Comparison of ENCODE assay signal across 14 cellular contexts in the genomic region with DNA sequence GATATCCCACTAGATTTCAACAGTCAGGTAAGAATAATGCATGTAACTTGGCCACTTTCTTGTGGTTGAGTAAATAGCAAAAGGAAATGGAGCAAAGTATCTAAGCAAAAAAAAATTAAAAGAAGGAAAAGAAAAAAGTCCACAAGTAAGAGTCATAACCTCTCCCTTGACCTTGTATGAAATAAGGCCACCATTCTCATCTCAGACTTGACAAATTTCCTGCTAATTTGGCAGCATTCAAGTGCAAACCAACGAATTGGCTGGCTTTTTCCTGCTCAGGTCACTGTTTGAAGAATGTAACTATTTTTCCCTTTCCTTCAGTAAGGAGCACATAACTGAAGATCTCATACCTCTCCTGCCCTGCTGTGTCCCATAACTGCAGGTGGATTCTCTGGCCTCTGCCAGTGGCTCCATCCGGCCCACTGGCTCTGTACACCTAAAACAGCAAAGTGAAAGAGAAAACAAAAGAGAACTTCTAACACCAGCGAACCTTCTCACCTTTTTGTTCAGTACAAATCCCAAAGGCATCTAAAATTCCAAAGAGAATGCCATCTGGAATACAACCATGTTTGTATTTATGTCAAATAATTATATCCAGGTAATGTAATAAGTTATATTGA. TPM values are rescaled to one million over a fixed set of nuclear protein-coding genes. Genes with fewer than 3 reads are reported as not detected.
DNase-seq lines count a peak whose midpoint lies in the region; ATAC-seq, FAIRE-seq and TF ChIP-seq lines count a peak whose summit lies in the region.
"Had no signal": no experiment of that assay in that cellular context is flagged by ENCODE, and none has a peak within 500 bp of the region (broad histone marks: within the 10 kb centered on the region; RNA-seq: fewer than 3 reads in every experiment).

No MANE protein-coding gene starts in this region.

- FAIRE-seq in endothelial cell of umbilical vein (lab: Jason Lieb, UNC) (peak; percentile 91), H54 (lab: Jason Lieb, UNC) (no peak)
- FAIRE-seq: A549 had no signal

- H3K27me3 Mint-ChIP-seq in activated CD4-positive, alpha-beta T cell treated with anti-CD3 and anti-CD28 coated beads for 36 hours = no peaks in the 10 kb centered on the region
- no peaks in the 10 kb centered on the region for H3K27me3 Mint-ChIP-seq in T-helper 17 cell

- H3K36me3 ChIP-seq in endothelial cell of umbilical vein (ENCODE audit: control insufficient read depth in 2 of 2, extremely low read depth in 1 of 2, insufficient read depth in 2 of 2, low read length in 2 of 2) = no peaks in the 10 kb centered on the region
- H3K36me3 ChIP-seq: breast epithelium had no signal

- H3K4me2 ChIP-seq in endothelial cell of umbilical vein (ENCODE audit: insufficient read depth, low read length) = peak overlapping the region; percentile 95
- H3K4me2 ChIP-seq: A549 had no signal

- peak overlapping the region; percentile 10 for H3K9ac ChIP-seq in endothelial cell of umbilical vein (replicated peaks; ENCODE audit: extremely low read depth, insufficient read depth, low read length)

- intact Hi-C loops in activated CD4-positive, alpha-beta T cell treated with anti-CD3 and anti-CD28 coated beads for 36 hours (cut with DNase I, micrococcal nuclease) = no loop called here
- intact Hi-C loops in endothelial cell of umbilical vein (cut with micrococcal nuclease) = loop anchor here (1.0 kb wide), 1 partner anchor 52 kb away; no protein-coding TSS in a partner anchor

- CTCF ChIA-PET in activated CD4-positive, alpha-beta T cell treated with anti-CD3 and anti-CD28 coated beads for 36 hours (lab: Charles Lee) = interaction anchor here (2.2 kb wide), 1 partner anchor 12 kb away, joined by 9 read pairs; no protein-coding TSS in a partner anchor
- CTCF ChIA-PET in endothelial cell of umbilical vein (lab: Charles Lee) = interaction anchor here (0.9 kb wide), 1 partner anchor 11 kb away, joined by 3 read pairs; no protein-coding TSS in a partner anchor

- dilution Hi-C loops in endothelial cell of umbilical vein (cut with MboI; ENCODE audit: extremely low pct_ligation_motif_present, low sequenced_read_pairs) = no loop called here

- peak overlapping the region; percentile 26 for H3K27ac Mint-ChIP-seq in activated CD4-positive, alpha-beta T cell treated with anti-CD3 and anti-CD28 coated beads for 36 hours
- peak overlapping the region; percentile 62 for H3K27ac Mint-ChIP-seq in T-helper 17 cell

- H3K9me3 ChIP-seq in T-helper 17 cell (ENCODE audit: control insufficient read depth, low read length, poor library complexity, severe bottlenecking) (no peaks in the 10 kb centered on the region), endothelial cell of umbilical vein (replicated peaks; ENCODE audit: control insufficient read depth, insufficient read depth, low read length) (no peaks in the 10 kb centered on the region)
- H3K9me3 ChIP-seq: A549, breast epithelium had no signal

- H3K4me3 ChIP-seq in endothelial cell of umbilical vein (replicated peaks in 1 of 3; ENCODE audit: insufficient read depth in 1 of 3, low read depth in 1 of 3, low read length in 3 of 3) = peak overlapping the region in 1 of 3 experiments; percentile 39
- H3K4me3 ChIP-seq: A549, breast epithelium had no signal

- H4K20me1 ChIP-seq in endothelial cell of umbilical vein (replicated peaks; ENCODE audit: control insufficient read depth, extremely low read depth, insufficient read depth, low read length) = no peaks in the 10 kb centered on the region

- peaks cover 22% of the 10 kb centered on the region for H3K4me1 Mint-ChIP-seq in activated CD4-positive, alpha-beta T cell treated with anti-CD3 and anti-CD28 coated beads for 36 hours
- H3K4me1 Mint-ChIP-seq in T-helper 17 cell = peaks cover 18% of the 10 kb centered on the region

- TF ChIP-seq POLR2A in endothelial cell of umbilical vein (IDR thresholded peaks at IDR 0.05; ENCODE audit: low read depth, low read length) = no peak
- TF ChIP-seq POLR2A in H54 (IDR thresholded peaks at IDR 0.05; ENCODE audit: low read depth, low read length) = no peak

- H3K4me1 ChIP-seq in endothelial cell of umbilical vein (ENCODE audit: control insufficient read depth, extremely low read depth, insufficient read depth, low read length) = peaks cover 18% of the 10 kb centered on the region
- H3K4me1 ChIP-seq: A549, breast epithelium had no signal

- no peak for TF ChIP-seq CTCF in endothelial cell of umbilical vein (IDR thresholded peaks at IDR 0.05; ENCODE audit: extremely low read depth in 1 of 2, insufficient read depth in 1 of 2, low read depth in 1 of 2, low read length in 2 of 2)

- H3K9me3 Mint-ChIP-seq in activated CD4-positive, alpha-beta T cell treated with anti-CD3 and anti-CD28 coated beads for 36 hours (ENCODE audit: low read depth) = no peaks in the 10 kb centered on the region

- H3K4me3 Mint-ChIP-seq in activated CD4-positive, alpha-beta T cell treated with anti-CD3 and anti-CD28 coated beads for 36 hours = no peak overlapping the region
- peak overlapping the region; percentile 45 for H3K4me3 Mint-ChIP-seq in T-helper 17 cell

- peak overlapping the region; percentile 62 for H3K27ac ChIP-seq in endothelial cell of umbilical vein (ENCODE audit: insufficient read depth, low read depth, low read length)
- H3K27ac ChIP-seq: A549, breast epithelium, epithelial cell of prostate had no signal

- H3K9me1 ChIP-seq in endothelial cell of umbilical vein (replicated peaks; ENCODE audit: control insufficient read depth, extremely low read depth, insufficient read depth, low read length) = no peaks in the 10 kb centered on the region

- H2AFZ ChIP-seq in endothelial cell of umbilical vein (ENCODE audit: low read depth, low read length) = peak overlapping the region; percentile 41

- DNase-seq in activated CD4-positive, alpha-beta T cell treated with anti-CD3 and anti-CD28 coated beads for 36 hours = no peak
- DNase-seq in activated CD4-positive, alpha-beta T cell treated with anti-CD3 and anti-CD28 coated beads for 48 hours = no peak
- DNase-seq in T-helper 17 cell (no peak), endothelial cell of umbilical vein (ENCODE audit: low read depth, low spot score) (peak; percentile 80), pulmonary artery endothelial cell (ENCODE audit: low read depth, low spot score) (peak; percentile 60), H54 (ENCODE audit: insufficient read length, low spot score) (no peak), nucleus accumbens (lab: John Stamatoyannopoulos, UW) (no peak), SHP77 (lab: John Stamatoyannopoulos, UW) (no peak)
- DNase-seq: NCI-H1048, NCI-H345 had no signal

- ATAC-seq in activated CD4-positive, alpha-beta T cell treated with anti-CD3 and anti-CD28 coated beads for 36 hours = no peak
- no peak for ATAC-seq in T-helper 17 cell
- ATAC-seq: A549; activated CD4-positive, CD25-positive, alpha-beta regulatory T cell treated with anti-CD3 and anti-CD28 coated beads, Interleukin-2, amount 50 U/mL, for 24 hours had no signal

- peaks cover 64% of the 10 kb centered on the region for H3K36me3 Mint-ChIP-seq in activated CD4-positive, alpha-beta T cell treated with anti-CD3 and anti-CD28 coated beads for 36 hours (ENCODE audit: low read depth)
- H3K36me3 Mint-ChIP-seq in T-helper 17 cell (ENCODE audit: low read depth) = peaks cover 4% of the 10 kb centered on the region

- POLR2A ChIA-PET in activated CD4-positive, alpha-beta T cell treated with anti-CD3 and anti-CD28 coated beads for 36 hours (lab: Charles Lee) = no interaction called here
- POLR2A ChIA-PET in endothelial cell of umbilical vein (lab: Charles Lee) = no interaction called here

- BruUV-seq in endothelial cell of umbilical vein (replicated peaks; lab: Mats Ljungman, UMichigan) = TSS peak; percentile 21

- H3K79me2 ChIP-seq in endothelial cell of umbilical vein (ENCODE audit: control insufficient read depth, insufficient read depth, low read length) = no peaks in the 10 kb centered on the region

- H3K27me3 ChIP-seq in endothelial cell of umbilical vein (ENCODE audit: control insufficient read depth in 2 of 2, insufficient read depth in 2 of 2, low read length in 2 of 2) = no peaks in the 10 kb centered on the region
- H3K27me3 ChIP-seq: breast epithelium had no signal

TF ChIP-seq in endothelial cell of umbilical vein, 7 proteins besides CTCF, POLR2A, EP300 and RAD21:
- no peak for TF ChIP-seq MYC (IDR thresholded peaks at IDR 0.05; ENCODE audit: low read depth, low read length)
- peak; percentile 49 for TF ChIP-seq FOS (IDR thresholded peaks at IDR 0.05; ENCODE audit: borderline replicate concordance, insufficient read depth, low read length)
- TF ChIP-seq GATA2 (IDR thresholded peaks at IDR 0.05; ENCODE audit: insufficient read depth, insufficient read length, low read depth, low read length) = peak; percentile 23
- TF ChIP-seq POLR2AphosphoS5 (IDR thresholded peaks at IDR 0.05; ENCODE audit: insufficient read depth, low read depth, low read length) = no peak
- TF ChIP-seq JUN (IDR thresholded peaks at IDR 0.05; ENCODE audit: borderline replicate concordance, insufficient read depth, insufficient read length, low read depth) = no peak
TF ChIP-seq in endothelial cell of umbilical vein: peak in this region for 2.

RNA-seq across cellular contexts. Expression of a gene that starts 33.4 kb away (rescaled TPM):
- total RNA-seq in activated CD4-positive, alpha-beta T cell treated with anti-CD3 and anti-CD28 coated beads for 36 hours = 100 to 1,000 TPM; 152 to 188 TPM
- 100 to 1,000 TPM; 120 TPM for total RNA-seq in T-helper 17 cell
- total RNA-seq in endothelial cell of umbilical vein = 58.2 and 60.0 TPM in 2 replicates
- 12.4 and 18.4 TPM in 2 replicates for polyA plus RNA-seq in endothelial cell of umbilical vein
- 27.6 and 28.7 TPM in 2 replicates for polyA plus RNA-seq in endothelial cell of umbilical vein (2011; cell fraction: cytosol; rRNA removed)
- 14.1 and 17.7 TPM in 2 replicates for polyA plus RNA-seq in endothelial cell of umbilical vein (2011; cell fraction: nucleus; rRNA removed)
- 59.3 and 83.7 TPM in 2 replicates for polyA plus RNA-seq in endothelial cell of umbilical vein (2012)
- 14.6 and 18.0 TPM in 2 replicates for polyA minus RNA-seq in endothelial cell of umbilical vein
- 29.3 TPM for polyA minus RNA-seq in endothelial cell of umbilical vein (2011; cell fraction: cytosol; rRNA and poly(A)+ RNA removed)
- 29.6 and 34.9 TPM in 2 replicates for polyA minus RNA-seq in endothelial cell of umbilical vein (2011; cell fraction: nucleus; rRNA and poly(A)+ RNA removed)
- 59.7 and 99.4 TPM in 2 replicates for total RNA-seq in pulmonary artery endothelial cell

RNA-seq across cellular contexts. Expression of a gene that starts 59.5 kb away (rescaled TPM):
- 100 to 1,000 TPM; 111 to 129 TPM for total RNA-seq in activated CD4-positive, alpha-beta T cell treated with anti-CD3 and anti-CD28 coated beads for 36 hours
- total RNA-seq in T-helper 17 cell (10 to 100 TPM; 27.1 to 31.4 TPM), endothelial cell of umbilical vein (30.9 and 31.1 TPM in 2 replicates), pulmonary artery endothelial cell (10.4 and 16.8 TPM in 2 replicates)
- 5.7 and 7.3 TPM in 2 replicates for polyA plus RNA-seq in endothelial cell of umbilical vein
- 12.4 and 13.1 TPM in 2 replicates for polyA plus RNA-seq in endothelial cell of umbilical vein (2011; cell fraction: cytosol; rRNA removed)
- polyA plus RNA-seq in endothelial cell of umbilical vein (2011; cell fraction: nucleus; rRNA removed) = 7.6 and 12.2 TPM in 2 replicates
- 24.8 and 27.2 TPM in 2 replicates for polyA plus RNA-seq in endothelial cell of umbilical vein (2012)
- polyA minus RNA-seq in endothelial cell of umbilical vein = 7.3 and 10.0 TPM in 2 replicates
- polyA minus RNA-seq in endothelial cell of umbilical vein (2011; cell fraction: cytosol; rRNA and poly(A)+ RNA removed) = 11.7 TPM
- polyA minus RNA-seq in endothelial cell of umbilical vein (2011; cell fraction: nucleus; rRNA and poly(A)+ RNA removed) = 7.2 and 8.3 TPM in 2 replicates

Comparison
In these comparisons a context has a peak if more than half of its experiments do, and no peak if none do; other contexts are left out.
1. DNase-seq: peak in endothelial cell of umbilical vein (single experiment) and pulmonary artery endothelial cell (single experiment); none in activated CD4-positive, alpha-beta T cell treated with anti-CD3 and anti-CD28 coated beads for 36 hours (single experiment), activated CD4-positive, alpha-beta T cell treated with anti-CD3 and anti-CD28 coated beads for 48 hours (single experiment), T-helper 17 cell (0 of 3), H54 (single experiment), nucleus accumbens (0 of 56) and SHP77 (0 of 2).